In genomic region chr1:76013209-76013581, GRCh38 we compare ENCODE assay signal across 25 cellular contexts.
"Had no signal": no experiment of that assay in that cellular context is flagged by ENCODE, and none has a peak within 500 bp of the region (broad histone marks: within the 10 kb centered on the region; RNA-seq: fewer than 3 reads in every experiment).

No MANE protein-coding gene starts in this region.

- H3K9me3 ChIP-seq: esophagus squamous epithelium, heart right ventricle, left lung, ovary, right lobe of liver, tibial artery, upper lobe of left lung had no signal

- H3K27me3 ChIP-seq: esophagus squamous epithelium, heart right ventricle, left lung, ovary, right lobe of liver, tibial artery, upper lobe of left lung had no signal

- H3K4me3 Mint-ChIP-seq: naive thymus-derived CD4-positive, alpha-beta T cell; nephron progenitor cell; stimulated activated naive CD8-positive, alpha-beta T cell treated with anti-CD3 and anti-CD28 coated beads, Interleukin-15, amount 100 ng/mL, for 72 hours had no signal

- H3K27ac ChIP-seq: coronary artery, esophagus squamous epithelium, heart right ventricle, left lung, ovary, right lobe of liver, tibial artery, upper lobe of left lung had no signal

- H3K4me3 ChIP-seq: coronary artery, esophagus squamous epithelium, heart right ventricle, left lung, ovary, right lobe of liver, tibial artery, upper lobe of left lung had no signal

- H3K36me3 ChIP-seq: esophagus squamous epithelium, heart right ventricle, left lung, ovary, right lobe of liver, tibial artery, upper lobe of left lung had no signal

- H3K27me3 Mint-ChIP-seq: naive thymus-derived CD4-positive, alpha-beta T cell; stimulated activated naive CD8-positive, alpha-beta T cell treated with anti-CD3 and anti-CD28 coated beads, Interleukin-15, amount 100 ng/mL, for 72 hours had no signal

- H3K4me1 ChIP-seq: esophagus squamous epithelium, heart right ventricle, left lung, right lobe of liver, tibial artery, upper lobe of left lung had no signal

- DNase-seq: dermis blood vessel endothelial cell; effector memory CD4-positive, alpha-beta T cell; erythroblast; esophagus squamous epithelium; foreskin melanocyte; glutamatergic neuron; heart right ventricle; hippocampal formation; left lung; mesenchymal stem cell; midbrain; naive thymus-derived CD4-positive, alpha-beta T cell; nephron progenitor cell; occipital lobe; ovary; posterior cingulate gyrus; right lobe of liver; small intestine; stimulated activated CD4-positive, alpha-beta T cell treated with anti-CD3 and anti-CD28 coated beads, Interleukin-15, amount 100 ng/mL, for 24 hours; stimulated activated CD4-positive, alpha-beta T cell treated with anti-CD3 and anti-CD28 coated beads, Interleukin-2, amount 100 ng/mL, for 48 hours; stimulated activated naive CD4-positive, alpha-beta T cell; stimulated activated naive CD8-positive, alpha-beta T cell treated with anti-CD3 and anti-CD28 coated beads, Interleukin-15, amount 100 ng/mL, for 72 hours; tibial artery; upper lobe of left lung had no signal

- H3K27ac Mint-ChIP-seq: naive thymus-derived CD4-positive, alpha-beta T cell; nephron progenitor cell; stimulated activated naive CD8-positive, alpha-beta T cell treated with anti-CD3 and anti-CD28 coated beads, Interleukin-15, amount 100 ng/mL, for 72 hours had no signal

- H3K4me1 Mint-ChIP-seq: stimulated activated naive CD8-positive, alpha-beta T cell treated with anti-CD3 and anti-CD28 coated beads, Interleukin-15, amount 100 ng/mL, for 72 hours had no signal
